Comparison of ENCODE assay signal across 15 cellular contexts in genomic region chr19:55400281-55401087, GRCh38. TPM values are rescaled to one million over a fixed set of nuclear protein-coding genes. Genes with fewer than 3 reads are reported as not detected.
DNase-seq lines count a peak whose midpoint lies in the region; FAIRE-seq and TF ChIP-seq lines count a peak whose summit lies in the region.
"Had no signal": no experiment of that assay in that cellular context is flagged by ENCODE, and none has a peak within 500 bp of the region (broad histone marks: within the 10 kb centered on the region; RNA-seq: fewer than 3 reads in every experiment).

No MANE protein-coding gene starts in this region.

- intact Hi-C loops in ovary (cut with DNase I), result no loop called here

- H3K4me1 Mint-ChIP-seq in glutamatergic neuron (ENCODE audit: low read depth, unreplicated experiment), result peaks cover 19% of the 10 kb centered on the region

- TF ChIP-seq POLR2A in ovary (IDR thresholded peaks at IDR 0.05), result no peak

- H3K27ac Mint-ChIP-seq in glutamatergic neuron (ENCODE audit: unreplicated experiment), result peak overlapping the region; percentile 77

- WGBS in ovary, 3 donors, result 78 to 84% (median 83%) methylated on average over 14 of the region's 14 CpGs

- H3K4me3 ChIP-seq in ovary, result no peak overlapping the region
- H3K4me3 ChIP-seq: esophagus muscularis mucosa, skin epidermis had no signal

- peak; percentile 95 for FAIRE-seq in G401.6 (lab: Jason Lieb, UNC)

- H3K9me3 ChIP-seq in ovary, result no peaks in the 10 kb centered on the region
- H3K9me3 ChIP-seq: esophagus muscularis mucosa had no signal

- no peaks in the 10 kb centered on the region for H3K4me1 ChIP-seq in ovary (ENCODE audit: insufficient read depth)

- H3K27me3 Mint-ChIP-seq in glutamatergic neuron (ENCODE audit: unreplicated experiment), result peaks cover 3% of the 10 kb centered on the region
- H3K27me3 Mint-ChIP-seq: CD8-positive, alpha-beta memory T cell had no signal

- no peak for TF ChIP-seq EP300 in ovary (IDR thresholded peaks at IDR 0.05)

- H3K27ac ChIP-seq in ovary, result no peak overlapping the region
- H3K27ac ChIP-seq: esophagus muscularis mucosa had no signal

- H3K9me3 Mint-ChIP-seq in glutamatergic neuron (ENCODE audit: unreplicated experiment), result peaks cover 13% of the 10 kb centered on the region
- H3K9me3 Mint-ChIP-seq: CD8-positive, alpha-beta memory T cell had no signal

- TF ChIP-seq CTCF in glutamatergic neuron (IDR thresholded peaks at IDR 0.05; ENCODE audit: partially characterized antibody, unreplicated experiment), result no peak
- TF ChIP-seq CTCF in ovary (IDR thresholded peaks at IDR 0.05), result no peak

- H3K36me3 Mint-ChIP-seq in glutamatergic neuron (ENCODE audit: unreplicated experiment), result peaks cover under 1% of the 10 kb centered on the region

- no peaks in the 10 kb centered on the region for H3K36me3 ChIP-seq in ovary

- no peaks in the 10 kb centered on the region for H3K27me3 ChIP-seq in ovary
- H3K27me3 ChIP-seq: esophagus muscularis mucosa had no signal

- DNase-seq in NCI-H82 (lab: John Stamatoyannopoulos, UW) (peak; percentile 89), glutamatergic neuron (no peak), RKO (ENCODE audit: low spot score) (no peak), ovary (no peak)
- no peak for DNase-seq in effector CD8-positive, alpha-beta T cell (lab: John Stamatoyannopoulos, UW)
- DNase-seq: activated CD4-positive, alpha-beta T cell treated with anti-CD3 and anti-CD28 coated beads, Interleukin-2, amount 50 U/mL, for 1 hour; activated effector memory CD4-positive, alpha-beta T cell treated with Interleukin-2 at 50 U/mL for 16 hours; caudate nucleus; CD8-positive, alpha-beta memory T cell; NCI-H1105 had no signal

- no peak overlapping the region for H3K4me3 Mint-ChIP-seq in glutamatergic neuron (ENCODE audit: unreplicated experiment)

RNA-seq across cellular contexts. Expression of gene UBE2S, which starts 7.1 kb away (rescaled TPM):
- total RNA-seq in glutamatergic neuron (ENCODE audit: unreplicated experiment) (235 TPM), ovary (10 to 100 TPM; 10.0 to 30.1 (median 17.9) TPM)
- 1 to 10 TPM; 3.2 to 8.2 TPM for polyA plus RNA-seq in ovary

RNA-seq across cellular contexts. Expression of gene RPL28, which starts 14.8 kb away (rescaled TPM):
- total RNA-seq in glutamatergic neuron (ENCODE audit: unreplicated experiment), result 1,087 TPM
- 1,000 to 10,000 TPM in 5 of 7 donors, 100 to 1,000 TPM in 2; 604 to 2,543 (median 2,257) TPM for total RNA-seq in ovary
- 1,000 to 10,000 TPM in 1 of 2 donors, 100 to 1,000 TPM in 1; 391 to 2,645 TPM for polyA plus RNA-seq in ovary

RNA-seq across cellular contexts. Expression of gene TMEM238, which starts 16.4 kb away (rescaled TPM):
- 1.3 TPM for total RNA-seq in glutamatergic neuron (ENCODE audit: unreplicated experiment)
- total RNA-seq in ovary, result 10 to 100 TPM in 1 of 7 donors, 1 to 10 TPM in 5, under 1 TPM in 1; 0.93 to 31.2 (median 2.5) TPM
- under 1 TPM in 1 of 2 donors, not detected in 1; 0.10 TPM for polyA plus RNA-seq in ovary

RNA-seq across cellular contexts. Expression of gene TMEM190, which starts 23.9 kb away (rescaled TPM):
- total RNA-seq in glutamatergic neuron (ENCODE audit: unreplicated experiment) (3.7 TPM), ovary (10 to 100 TPM in 1 of 7 donors, 1 to 10 TPM in 3, under 1 TPM in 1, not detected in 2; 0.72 to 45.1 (median 2.5) TPM)
- not detected for polyA plus RNA-seq in ovary
- total RNA-seq: CD8-positive, alpha-beta memory T cell; esophagus muscularis mucosa; lower leg skin; T-helper 2 cell treated with Interferon-gamma antibody and Interleukin-4, amounts not matched to agents 100 ng/mL and 5 ng/mL, for 36 hours had no signal
- polyA plus RNA-seq: CD8-positive, alpha-beta memory T cell had no signal

RNA-seq across cellular contexts. Expression of gene IL11, which starts 30.2 kb away (rescaled TPM):
- total RNA-seq in glutamatergic neuron (ENCODE audit: unreplicated experiment) (18.1 TPM), ovary (1 to 10 TPM in 1 of 7 donors, under 1 TPM in 1, not detected in 5; 0.11 to 1.3 TPM)
- polyA plus RNA-seq in ovary, result under 1 TPM in 1 of 2 donors, not detected in 1; 0.08 TPM
- polyA plus RNA-seq: CD8-positive, alpha-beta memory T cell had no signal
